Comparison of ENCODE assay signal across 8 cellular contexts in the genomic region with DNA sequence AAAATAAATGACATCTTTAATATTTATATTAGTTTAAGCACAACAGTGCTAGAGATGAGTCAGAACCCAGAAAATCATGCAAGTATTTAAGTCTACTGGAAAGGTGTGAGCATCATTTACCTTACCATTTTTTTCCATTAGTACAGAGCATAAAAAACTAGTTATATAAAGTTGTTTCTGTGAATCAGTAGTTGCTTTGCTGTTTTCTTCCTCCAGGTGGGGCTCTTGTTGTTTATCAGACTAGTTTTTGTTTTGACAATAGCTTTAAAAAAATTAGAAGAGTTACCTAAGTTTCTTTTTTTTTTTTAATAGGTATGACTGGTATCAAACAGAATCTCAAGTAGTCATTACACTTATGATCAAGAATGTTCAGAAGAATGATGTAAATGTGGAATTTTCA. TPM values are rescaled to one million over a fixed set of nuclear protein-coding genes. Genes with fewer than 3 reads are reported as not detected.
DNase-seq lines count a peak whose midpoint lies in the region; ATAC-seq and TF ChIP-seq lines count a peak whose summit lies in the region.

No MANE protein-coding gene starts in this region.

- H3K9me3 ChIP-seq in Karpas-422 (ENCODE audit: low read length), result no peaks in the 10 kb centered on the region

- DNase-seq in Calu3 (no peak), HuH-7 (ENCODE audit: low spot score) (peak; percentile 1), amniotic epithelial cell (ENCODE audit: low read depth) (peak; percentile 46), medulla oblongata (ENCODE audit: extremely low spot score) (peak; percentile 37), Karpas-422 (no peak), UCSD-AML1 (lab: John Stamatoyannopoulos, UW; ENCODE audit: unreplicated experiment) (no peak)

- no peaks in the 10 kb centered on the region for H3K27me3 Mint-ChIP-seq in Calu3 (ENCODE audit: unreplicated experiment)

- peaks cover 81% of the 10 kb centered on the region for H3K36me3 ChIP-seq in Karpas-422 (ENCODE audit: insufficient read depth, low read length)

- no peak overlapping the region for H3K4me3 Mint-ChIP-seq in Calu3 (ENCODE audit: low read depth, unreplicated experiment)

- no peaks in the 10 kb centered on the region for H3K9me3 Mint-ChIP-seq in Calu3 (ENCODE audit: low read depth, unreplicated experiment)

- ATAC-seq in GM21737 (IDR thresholded peaks at IDR 0.05; ENCODE audit: unreplicated experiment) (no peak), HG03342 (IDR thresholded peaks at IDR 0.05; ENCODE audit: unreplicated experiment) (no peak)

- H3K27ac Mint-ChIP-seq in Calu3 (ENCODE audit: unreplicated experiment), result no peak overlapping the region

- H3K27ac ChIP-seq in Karpas-422 (ENCODE audit: low read length), result no peak overlapping the region

- no peak overlapping the region for H3K4me3 ChIP-seq in Karpas-422 (ENCODE audit: low read length)

- no peaks in the 10 kb centered on the region for H4K20me1 ChIP-seq in Karpas-422 (ENCODE audit: insufficient read depth, low read depth, low read length)

- no peak overlapping the region for H3K9ac ChIP-seq in Karpas-422 (ENCODE audit: low read length)

- peaks cover 91% of the 10 kb centered on the region for H3K79me2 ChIP-seq in Karpas-422 (ENCODE audit: low read length)

- peaks cover 2% of the 10 kb centered on the region for H3K4me1 ChIP-seq in Karpas-422 (ENCODE audit: low read length)

- no peaks in the 10 kb centered on the region for H3K9me2 ChIP-seq in Karpas-422 (replicated peaks; ENCODE audit: insufficient read depth, low read length)

- CTCF ChIA-PET in Calu3 (lab: Charles Lee), result interaction anchor here (1.3 to 2.1 kb wide), 4 partner anchors 12 to 486 kb away, joined by 5 to 28 read pairs (median 13); no protein-coding TSS in a partner anchor

- H3K27me3 ChIP-seq in Karpas-422 (ENCODE audit: low read length), result no peaks in the 10 kb centered on the region

- no peak overlapping the region for H3K4me2 ChIP-seq in Karpas-422 (ENCODE audit: low read depth, low read length, poor library complexity, severe bottlenecking)

- intact Hi-C loops in Calu3 (cut with micrococcal nuclease; ENCODE audit: unreplicated experiment), result loop anchor here (1.0 to 2.0 kb wide), 2 partner anchors 144 to 303 kb away; no protein-coding TSS in a partner anchor

- no TSS peak for BruUV-seq in Calu3 (replicated peaks; lab: Mats Ljungman, UMichigan)

- H2AFZ ChIP-seq in Karpas-422 (ENCODE audit: low read length), result no peak overlapping the region

- peaks cover 15% of the 10 kb centered on the region for H3K36me3 Mint-ChIP-seq in Calu3 (ENCODE audit: insufficient read depth, unreplicated experiment)

- peak; percentile 8 for TF ChIP-seq CTCF in Calu3 (IDR thresholded peaks at IDR 0.05; ENCODE audit: unreplicated experiment)

- H3K4me1 Mint-ChIP-seq in Calu3 (ENCODE audit: low read depth, unreplicated experiment), result no peaks in the 10 kb centered on the region

RNA-seq across cellular contexts. Expression of a gene that starts 12.7 kb away (rescaled TPM):
- 48.0 and 58.4 TPM in 2 replicates for total RNA-seq in Calu3 (2022)
- 44.0 and 45.7 TPM in 2 replicates for total RNA-seq in Karpas-422 (2014; rRNA removed; shearing (Covaris generic); ENCODE audit: low replicate concordance)

RNA-seq across cellular contexts. Expression of a gene that starts 23.1 kb away (rescaled TPM):
- total RNA-seq in Calu3 (2022), result 6.8 and 8.6 TPM in 2 replicates
- total RNA-seq in Karpas-422 (2014; rRNA removed; shearing (Covaris generic); ENCODE audit: low replicate concordance), result 2.2 and 7.3 TPM in 2 replicates

Comparison
In these comparisons a context has a peak if more than half of its experiments do, and no peak if none do; other contexts are left out.
1. DNase-seq: peak in HuH-7 (single experiment), amniotic epithelial cell (single experiment) and medulla oblongata (single experiment); none in Calu3 (single experiment), Karpas-422 (single experiment) and UCSD-AML1 (single experiment).